ENCODE assay signal across 2 cellular contexts in the genomic region with DNA sequence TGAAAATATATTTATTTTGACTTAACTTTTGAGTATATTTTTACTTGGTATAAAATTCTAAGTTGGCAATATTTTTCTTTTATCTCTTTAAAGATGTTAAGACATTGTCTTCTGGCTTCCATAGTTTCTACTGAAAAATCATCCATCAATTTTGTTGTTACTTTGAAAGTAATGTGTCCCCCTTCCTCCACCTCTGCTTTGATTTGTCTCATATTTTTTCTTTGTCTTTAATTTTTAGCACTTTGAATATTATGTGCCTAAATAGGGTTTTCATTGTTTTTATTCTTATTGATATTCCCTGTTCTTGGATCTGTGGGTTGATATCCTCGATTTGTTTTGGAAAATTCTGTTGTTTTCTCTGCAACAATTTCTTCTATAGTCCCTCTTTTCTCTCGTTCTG.
TF ChIP-seq lines count a peak whose summit lies in the region.

No MANE protein-coding gene starts in this region.

TF ChIP-seq in HEK293, 187 proteins besides CTCF, POLR2A, EP300 and RAD21 (continued from another document):
- TF ChIP-seq, protein P1, sequence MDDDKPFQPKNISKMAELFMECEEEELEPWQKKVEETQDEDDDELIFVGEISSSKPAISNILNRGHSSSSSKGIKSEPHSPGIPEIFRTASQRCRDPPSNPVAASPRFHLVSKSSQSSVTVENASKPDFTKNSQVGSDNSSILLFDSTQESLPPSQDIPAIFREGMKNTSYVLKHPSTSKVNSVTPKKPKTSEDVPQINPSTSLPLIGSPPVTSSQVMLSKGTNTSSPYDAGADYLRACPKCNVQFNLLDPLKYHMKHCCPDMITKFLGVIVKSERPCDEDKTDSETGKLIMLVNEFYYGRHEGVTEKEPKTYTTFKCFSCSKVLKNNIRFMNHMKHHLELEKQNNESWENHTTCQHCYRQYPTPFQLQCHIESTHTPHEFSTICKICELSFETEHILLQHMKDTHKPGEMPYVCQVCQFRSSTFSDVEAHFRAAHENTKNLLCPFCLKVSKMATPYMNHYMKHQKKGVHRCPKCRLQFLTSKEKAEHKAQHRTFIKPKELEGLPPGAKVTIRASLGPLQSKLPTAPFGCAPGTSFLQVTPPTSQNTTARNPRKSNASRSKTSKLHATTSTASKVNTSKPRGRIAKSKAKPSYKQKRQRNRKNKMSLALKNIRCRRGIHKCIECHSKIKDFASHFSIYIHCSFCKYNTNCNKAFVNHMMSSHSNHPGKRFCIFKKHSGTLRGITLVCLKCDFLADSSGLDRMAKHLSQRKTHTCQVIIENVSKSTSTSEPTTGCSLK (tag by site-specific recombination; IDR thresholded peaks at IDR 0.05) = no peak
- TF ChIP-seq ZNF19 (tag by site-specific recombination; IDR thresholded peaks at IDR 0.05; ENCODE audit: low read depth) (no peak), ZNF394 (tag by site-specific recombination; IDR thresholded peaks at IDR 0.05; ENCODE audit: borderline replicate concordance) (no peak), ZFP37 (tag by site-specific recombination; IDR thresholded peaks at IDR 0.05) (no peak), ZNF600 (tag by site-specific recombination; IDR thresholded peaks at IDR 0.05) (no peak), ZNF248 (tag by site-specific recombination; IDR thresholded peaks at IDR 0.05) (no peak)

TF ChIP-seq in WTC11, 78 proteins besides CTCF, POLR2A, EP300 and RAD21 (continued from another document):
- no peak for TF ChIP-seq FOXK1 (CRISPR knock-in tag; IDR thresholded peaks at IDR 0.05)
- TF ChIP-seq ZNF232 (CRISPR knock-in tag; IDR thresholded peaks at IDR 0.05) = no peak
TF ChIP-seq in WTC11: peak in this region for 1.
